Comparison of ENCODE assay signal across 1 cellular context in genomic region chrX:154399527-154400368, GRCh38.
TF ChIP-seq lines count a peak whose summit lies in the region.

No MANE protein-coding gene starts in this region.

TF ChIP-seq in WTC11, 78 proteins besides CTCF, POLR2A, EP300 and RAD21 (continued from another document):
- TF ChIP-seq IRF1 (CRISPR knock-in tag; IDR thresholded peaks at IDR 0.05) (no peak), ZNF425 (CRISPR knock-in tag; conservative IDR thresholded peaks at IDR 0.05) (no peak), ZNF281 (CRISPR knock-in tag; IDR thresholded peaks at IDR 0.05) (no peak), ZNF232 (CRISPR knock-in tag; IDR thresholded peaks at IDR 0.05) (no peak), ZNF219 (CRISPR knock-in tag; IDR thresholded peaks at IDR 0.05; ENCODE audit: borderline replicate concordance) (no peak)
